Comparison of ENCODE assay signal across 16 cellular contexts in the genomic region with DNA sequence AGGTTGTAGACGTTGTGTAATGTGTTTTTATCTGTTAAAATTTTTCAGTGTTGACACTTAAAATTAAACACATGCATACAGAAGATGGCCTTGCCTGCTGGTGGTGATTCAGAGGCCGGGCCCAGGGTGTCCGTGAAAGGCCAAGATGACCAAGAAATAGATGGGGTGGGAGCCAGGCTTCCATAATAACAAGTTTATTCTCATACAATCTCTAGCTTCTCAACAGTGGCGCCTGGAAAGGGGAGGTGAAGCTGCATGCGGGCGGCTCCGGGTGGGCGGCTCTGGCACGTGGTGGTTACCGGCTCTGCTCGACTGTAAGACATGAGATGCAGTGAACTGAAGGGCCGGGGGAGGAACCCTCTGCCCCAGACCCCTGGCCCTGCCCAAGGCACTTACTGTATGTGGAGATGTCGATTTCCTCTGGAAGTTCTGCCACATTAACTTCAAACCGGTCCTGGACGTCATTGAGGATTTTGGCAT. TPM values are rescaled to one million over a fixed set of nuclear protein-coding genes. Genes with fewer than 3 reads are reported as not detected.
DNase-seq lines count a peak whose midpoint lies in the region; ATAC-seq, FAIRE-seq and TF ChIP-seq lines count a peak whose summit lies in the region.
"Had no signal": no experiment of that assay in that cellular context is flagged by ENCODE, and none has a peak within 500 bp of the region (broad histone marks: within the 10 kb centered on the region; RNA-seq: fewer than 3 reads in every experiment).

No MANE protein-coding gene starts in this region.

- H4K20me1 ChIP-seq in BLaER1, result peaks cover 78% of the 10 kb centered on the region

- H3K27ac Mint-ChIP-seq in activated naive CD4-positive, alpha-beta T cell treated with anti-CD3 and anti-CD28 coated beads, Interleukin-2, amount 50 U/mL, for 72 hours, result peak overlapping the region; percentile 92 to 97
- H3K27ac Mint-ChIP-seq: activated T-helper 2 cell treated with anti-CD3 and anti-CD28 coated beads, Interferon-gamma antibody, Interleukin-2, Interleukin-4, amounts not matched to agents 10 μg/mL and 5 μg/mL and 100 μg/mL, durations not matched to agents 14 hours and 24 hours and 36 hours; CD8-positive, alpha-beta T cell had no signal

- no peak overlapping the region for H3K23ac ChIP-seq in mesenchymal stem cell (ENCODE audit: low read length in 2 of 2)

- no peak overlapping the region for H2BK120ac ChIP-seq in mesenchymal stem cell (ENCODE audit: low read depth, low read length)

- H3K9ac ChIP-seq in BLaER1, result no peak overlapping the region
- H3K9ac ChIP-seq in mesenchymal stem cell (ENCODE audit: low read length), result peak overlapping the region; percentile 43

- peak overlapping the region; percentile 22 for H3K4me2 ChIP-seq in BLaER1
- H3K4me2 ChIP-seq in mesenchymal stem cell (ENCODE audit: low read length, poor library complexity, severe bottlenecking), result no peak overlapping the region

- ATAC-seq in activated naive CD4-positive, alpha-beta T cell treated with anti-CD3 and anti-CD28 coated beads, Interleukin-2, amount 50 U/mL, for 72 hours, result no peak
- ATAC-seq in HG03432 (IDR thresholded peaks at IDR 0.05; ENCODE audit: unreplicated experiment), result no peak
- ATAC-seq: CD8-positive, alpha-beta T cell; upper lobe of right lung had no signal

- no peak overlapping the region for H4K8ac ChIP-seq in mesenchymal stem cell (ENCODE audit: low read length)

- H3K9me3 Mint-ChIP-seq in activated naive CD4-positive, alpha-beta T cell treated with anti-CD3 and anti-CD28 coated beads, Interleukin-2, amount 50 U/mL, for 72 hours, result no peaks in the 10 kb centered on the region
- H3K9me3 Mint-ChIP-seq: activated T-helper 2 cell treated with anti-CD3 and anti-CD28 coated beads, Interferon-gamma antibody, Interleukin-2, Interleukin-4, amounts not matched to agents 10 μg/mL and 5 μg/mL and 100 μg/mL, durations not matched to agents 14 hours and 24 hours and 36 hours; CD8-positive, alpha-beta T cell had no signal

- TF ChIP-seq CTCF in GM10266 (IDR thresholded peaks at IDR 0.05; ENCODE audit: control insufficient read depth, insufficient read depth, low read depth, missing control alignments) (no peak), brain microvascular endothelial cell (IDR thresholded peaks at IDR 0.05; ENCODE audit: low read depth, low read length, missing control alignments) (no peak)

- H2AFZ ChIP-seq in mesenchymal stem cell (ENCODE audit: low read depth, low read length), result no peak overlapping the region

- no peak overlapping the region for H3K18ac ChIP-seq in mesenchymal stem cell (ENCODE audit: low read depth in 1 of 2, low read length in 2 of 2)

- DNase-seq in GM10266 (ENCODE audit: extremely low spot score) (peak; percentile 11), mesenchymal stem cell (no peak), frontal cortex (ENCODE audit: low spot score in 2 of 2) (no peak), brain microvascular endothelial cell (no peak)
- no peak for DNase-seq in activated naive CD4-positive, alpha-beta T cell treated with anti-CD3 and anti-CD28 coated beads, Interleukin-2, amount 50 U/mL, for 72 hours (ENCODE audit: low spot score in 2 of 2)
- DNase-seq: heart right ventricle; NCI-H2227 treated with DMSO at 0.1 percent for 48 hours; SIG-M5; stimulated activated CD4-positive, alpha-beta T cell treated with anti-CD3 and anti-CD28 coated beads, Interleukin-1b, Interleukin-23, amount 100 ng/mL, for 48 hours; stimulated activated CD8-positive, alpha-beta memory T cell treated with anti-CD3 and anti-CD28 coated beads, Interleukin-4, amount 100 ng/mL, for 48 hours; upper lobe of right lung had no signal

- H2BK12ac ChIP-seq in mesenchymal stem cell (ENCODE audit: low read length in 2 of 2), result no peak overlapping the region

- no peaks in the 10 kb centered on the region for H3K27me3 ChIP-seq in BLaER1
- no peaks in the 10 kb centered on the region for H3K27me3 ChIP-seq in mesenchymal stem cell (ENCODE audit: control insufficient read depth in 1 of 2, insufficient read depth in 1 of 2, low read length in 2 of 2)
- no peaks in the 10 kb centered on the region for H3K27me3 ChIP-seq in brain microvascular endothelial cell (replicated peaks)
- H3K27me3 ChIP-seq: heart right ventricle, upper lobe of right lung had no signal

- H3K36me3 ChIP-seq in BLaER1, result peaks cover 95% of the 10 kb centered on the region
- H3K36me3 ChIP-seq in mesenchymal stem cell (ENCODE audit: control insufficient read depth in 1 of 2, insufficient read depth in 2 of 2, low read depth in 1 of 2, low read length in 2 of 2), result peaks cover 81 to 83% of the 10 kb centered on the region in 2 experiments
- H3K36me3 ChIP-seq in brain microvascular endothelial cell (replicated peaks), result peaks cover 81% of the 10 kb centered on the region

- no peak overlapping the region for H3K14ac ChIP-seq in mesenchymal stem cell (ENCODE audit: low read length in 2 of 2)

- H3K4me3 ChIP-seq in BLaER1 (no peak overlapping the region), mesenchymal stem cell (ENCODE audit: insufficient read depth in 1 of 2, low read depth in 1 of 2, low read length in 2 of 2) (no peak overlapping the region), brain microvascular endothelial cell (ENCODE audit: low read depth, low read length) (no peak overlapping the region)
- H3K4me3 ChIP-seq: heart right ventricle, upper lobe of right lung had no signal

- H3K79me1 ChIP-seq in mesenchymal stem cell (replicated peaks; ENCODE audit: low read length, poor library complexity, severe bottlenecking), result peaks cover 24% of the 10 kb centered on the region

- no peak overlapping the region for H2AK5ac ChIP-seq in mesenchymal stem cell (ENCODE audit: low read length, severe bottlenecking)

- H3K27ac ChIP-seq in BLaER1 (no peak overlapping the region), mesenchymal stem cell (ENCODE audit: low read length, poor library complexity, severe bottlenecking) (no peak overlapping the region), brain microvascular endothelial cell (no peak overlapping the region)
- H3K27ac ChIP-seq: epithelial cell of prostate, heart right ventricle, upper lobe of right lung had no signal

- H3K4ac ChIP-seq in mesenchymal stem cell (ENCODE audit: low read depth in 1 of 2, low read length in 2 of 2), result no peak overlapping the region

- 96% methylated on average over 14 of the region's 15 CpGs for WGBS in mesenchymal stem cell

- H2BK5ac ChIP-seq in mesenchymal stem cell (ENCODE audit: low read depth, low read length, poor library complexity, severe bottlenecking), result no peak overlapping the region

- H3K36me3 Mint-ChIP-seq in activated naive CD4-positive, alpha-beta T cell treated with anti-CD3 and anti-CD28 coated beads, Interleukin-2, amount 50 U/mL, for 72 hours, result peaks cover 40 to 48% of the 10 kb centered on the region in 2 donors

- H3K4me1 ChIP-seq in BLaER1 (peaks cover 81% of the 10 kb centered on the region), mesenchymal stem cell (ENCODE audit: control insufficient read depth, insufficient read depth, low read depth, low read length) (peaks cover 20% of the 10 kb centered on the region)

- H3K9me3 ChIP-seq in BLaER1, result no peaks in the 10 kb centered on the region
- no peaks in the 10 kb centered on the region for H3K9me3 ChIP-seq in mesenchymal stem cell (ENCODE audit: control insufficient read depth, low read length)
- H3K9me3 ChIP-seq: heart right ventricle, upper lobe of right lung had no signal

- no peak overlapping the region for H4K91ac ChIP-seq in mesenchymal stem cell (ENCODE audit: low read length)

- H2BK15ac ChIP-seq in mesenchymal stem cell (ENCODE audit: low read depth, poor library complexity, severe bottlenecking), result no peak overlapping the region

- no peak for FAIRE-seq in frontal cortex (lab: Jason Lieb, UNC)

- in situ Hi-C loops in brain microvascular endothelial cell (cut with HindIII; ENCODE audit: low pct_ligation_motif_present, low sequenced_read_pairs), result no loop called here

RNA-seq across cellular contexts. Expression of a gene that starts 10.5 kb away (rescaled TPM):
- total RNA-seq in activated naive CD4-positive, alpha-beta T cell treated with anti-CD3 and anti-CD28 coated beads, Interleukin-2, amount 50 U/mL, for 72 hours, result 100 to 1,000 TPM; 208 to 217 TPM
- polyA plus RNA-seq in mesenchymal stem cell (2013, experiment 1 of 2), result 46.7 TPM
- polyA plus RNA-seq in mesenchymal stem cell (2013, experiment 2 of 2), result 46.1 TPM
- 29.8 TPM for total RNA-seq in frontal cortex

RNA-seq across cellular contexts. Expression of a gene that starts 24.4 kb away (rescaled TPM):
- 100 to 1,000 TPM; 105 to 192 TPM for total RNA-seq in activated naive CD4-positive, alpha-beta T cell treated with anti-CD3 and anti-CD28 coated beads, Interleukin-2, amount 50 U/mL, for 72 hours
- polyA plus RNA-seq in mesenchymal stem cell (2013, experiment 1 of 2), result 75.4 TPM
- polyA plus RNA-seq in mesenchymal stem cell (2013, experiment 2 of 2), result 74.2 TPM
- total RNA-seq in frontal cortex, result 99.5 TPM

RNA-seq across cellular contexts. Expression of a gene that starts 27.4 kb away (rescaled TPM):
- 100 to 1,000 TPM; 222 to 256 TPM for total RNA-seq in activated naive CD4-positive, alpha-beta T cell treated with anti-CD3 and anti-CD28 coated beads, Interleukin-2, amount 50 U/mL, for 72 hours
- 48.9 TPM for polyA plus RNA-seq in mesenchymal stem cell (2013, experiment 1 of 2)
- polyA plus RNA-seq in mesenchymal stem cell (2013, experiment 2 of 2), result 49.7 TPM
- 0.82 TPM for total RNA-seq in frontal cortex

Comparison
In these comparisons a context has a peak if more than half of its experiments do, and no peak if none do; other contexts are left out.
1. RNA of a gene that starts 27.4 kb away (total RNA-seq): 222 to 256 TPM in activated naive CD4-positive, alpha-beta T cell treated with anti-CD3 and anti-CD28 coated beads, Interleukin-2, amount 50 U/mL, for 72 hours; 0.82 TPM in frontal cortex (single experiment); every median in the first group is over 100 times any median in the second.